In the genomic region with DNA sequence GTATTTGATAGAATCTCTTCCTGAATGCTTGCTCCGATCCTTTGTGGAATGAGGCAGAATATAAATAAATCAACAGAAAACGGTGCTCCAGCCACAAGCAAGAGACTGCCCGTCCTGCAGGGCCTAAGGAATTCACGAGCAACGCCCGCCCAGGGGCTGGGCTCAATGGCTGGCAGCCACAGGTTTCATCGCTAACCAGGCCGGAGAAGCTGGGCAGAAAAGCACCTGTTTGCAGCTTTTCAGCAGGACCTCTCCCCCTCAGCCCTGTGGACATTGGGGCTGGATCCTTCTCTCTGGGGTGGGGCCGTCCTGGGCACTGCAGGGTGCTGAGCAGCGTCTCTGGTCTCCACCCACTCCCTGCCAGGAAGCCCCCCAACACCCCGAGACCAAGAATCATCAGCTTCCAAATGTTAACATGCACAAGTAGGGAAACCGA, we compare ENCODE assay signal across 8 cellular contexts.
A peak's percentile ranks its signal among the peaks of the same experiment; 100 is the strongest.
DNase-seq lines count a peak whose midpoint lies in the region; ATAC-seq lines count a peak whose summit lies in the region.

No MANE protein-coding gene starts in this region.

- peaks cover 30% of the 10 kb centered on the region for H3K4me1 ChIP-seq in ACC112 (ENCODE audit: control insufficient read depth, insufficient read depth, low read length, unreplicated experiment)
- peaks cover 11% of the 10 kb centered on the region for H3K4me1 ChIP-seq in NT2/D1 (ENCODE audit: insufficient read depth, insufficient read length)
- peaks cover 0 to 29% of the 10 kb centered on the region in 2 donors for H3K4me1 ChIP-seq in esophagus (ENCODE audit: control insufficient read depth in 2 of 2, insufficient read depth in 2 of 2, low read length in 1 of 2)

- no peak overlapping the region for H2AFZ ChIP-seq in ACC112 (ENCODE audit: low read length, unreplicated experiment)

- H3K27me3 ChIP-seq in ACC112 (ENCODE audit: insufficient read depth, low read length) (no peaks in the 10 kb centered on the region), NT2/D1 (ENCODE audit: insufficient read depth, insufficient read length) (no peaks in the 10 kb centered on the region), esophagus (ENCODE audit: control insufficient read depth in 1 of 2, insufficient read depth in 2 of 2, low read length in 2 of 2) (no peaks in the 10 kb centered on the region)

- peak overlapping the region; percentile 100 for H3K27ac ChIP-seq in ACC112 (ENCODE audit: low read depth, low read length)
- peak overlapping the region; percentile 34 to 84 for H3K27ac ChIP-seq in esophagus (ENCODE audit: low read depth in 2 of 2, low read length in 1 of 2)

- ATAC-seq in GM19463 (IDR thresholded peaks at IDR 0.05; ENCODE audit: unreplicated experiment) = no peak

- H3K9me3 ChIP-seq in NT2/D1 (ENCODE audit: insufficient read depth, low read length) (peaks cover 8% of the 10 kb centered on the region; the same call in 1 of the 2 replicates), esophagus (ENCODE audit: control insufficient read depth in 2 of 2, insufficient read depth in 1 of 2, low read depth in 1 of 2, low read length in 1 of 2) (peaks cover 0 to 9% of the 10 kb centered on the region in 2 donors)

- DNase-seq in NT2/D1 (ENCODE audit: low read depth, low spot score) (no peak), myocyte (ENCODE audit: low read depth) (peak; percentile 67), RPMI8226 (no peak), ureter (ENCODE audit: low spot score) (no peak)
- DNase-seq in activated CD4-positive, alpha-beta T cell treated with anti-CD3 and anti-CD28 coated beads for 1 hour = no peak

- peak overlapping the region; percentile 84 for H3K9ac ChIP-seq in NT2/D1 (ENCODE audit: insufficient read length, low read depth)

- H3K79me2 ChIP-seq in ACC112 (ENCODE audit: control insufficient read depth, insufficient read depth, low read length, unreplicated experiment) = no peaks in the 10 kb centered on the region

- no peaks in the 10 kb centered on the region for H3K36me3 ChIP-seq in ACC112 (ENCODE audit: insufficient read depth, low read length)
- no peaks in the 10 kb centered on the region for H3K36me3 ChIP-seq in NT2/D1 (ENCODE audit: insufficient read depth, insufficient read length, low read length)
- no peaks in the 10 kb centered on the region for H3K36me3 ChIP-seq in esophagus (ENCODE audit: control insufficient read depth in 2 of 2, insufficient read depth in 2 of 2, low read length in 1 of 2)

- WGBS in esophagus, 2 donors = 16 to 21% methylated on average over 12 of the region's 12 CpGs

- H3K4me3 ChIP-seq in ACC112 (ENCODE audit: low read depth, low read length) (peak overlapping the region; percentile 64), NT2/D1 (ENCODE audit: insufficient read length, low read depth) (peak overlapping the region; percentile 56), esophagus (ENCODE audit: low read depth in 1 of 2, low read length in 2 of 2) (peak overlapping the region in 1 of 2 donors; percentile 36)
